ENCODE assay signal across 25 cellular contexts in the genomic region with DNA sequence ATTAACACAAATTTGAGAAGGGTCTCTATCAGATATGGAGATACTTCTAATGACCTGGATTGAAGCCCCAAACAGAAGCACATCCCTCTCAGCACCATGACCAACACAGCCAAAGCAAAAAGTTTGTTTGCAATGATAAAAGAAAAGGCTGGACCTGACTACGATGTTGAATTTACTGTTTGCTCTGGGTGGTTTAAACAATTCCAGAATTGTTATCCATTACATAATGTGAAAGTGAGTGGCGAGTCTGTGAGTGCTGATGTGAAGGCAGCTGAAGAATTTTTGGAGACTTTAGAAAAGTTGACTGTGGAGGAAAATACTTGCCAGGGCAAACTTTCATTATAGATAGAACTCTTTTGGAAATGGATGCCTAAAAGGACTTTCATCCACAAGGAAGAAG. TPM values are rescaled to one million over a fixed set of nuclear protein-coding genes. Genes with fewer than 3 reads are reported as not detected.
"Had no signal": no experiment of that assay in that cellular context is flagged by ENCODE, and none has a peak within 500 bp of the region (broad histone marks: within the 10 kb centered on the region; RNA-seq: fewer than 3 reads in every experiment).

No MANE protein-coding gene starts in this region.

- H3K27ac ChIP-seq: cardiac muscle cell, Peyer's patch had no signal

- H3K4me1 ChIP-seq: Peyer's patch had no signal

- FAIRE-seq: astrocyte, colon had no signal

- H3K9me3 ChIP-seq: Peyer's patch, SJSA1 had no signal

- ATAC-seq: activated CD8-positive, alpha-beta memory T cell treated with anti-CD3 and anti-CD28 coated beads, Interleukin-2, amount 10 ng/mL, durations not matched to agents 7 days and 5 days; activated T-cell treated with anti-CD3 and anti-CD28 coated beads, Interleukin-2, amount 50 U/mL, for 4 hours; WTC11 had no signal

- H3K36me3 ChIP-seq: cardiac muscle cell, Peyer's patch, SJSA1 had no signal

- H3K27me3 ChIP-seq: Peyer's patch, SJSA1 had no signal

- DNase-seq: activated CD4-positive, alpha-beta T cell treated with anti-CD3 and anti-CD28 coated beads for 48 hours; activated CD4-positive, alpha-beta T cell treated with anti-CD3 and anti-CD28 coated beads, Interleukin-2, amount 50 U/mL, for 48 hours; activated CD4-positive, CD25-positive, alpha-beta regulatory T cell treated with anti-CD3 and anti-CD28 coated beads, Interleukin-2, amount 50 U/mL, for 72 hours; activated CD8-positive, alpha-beta memory T cell treated with anti-CD3 and anti-CD28 coated beads, Interleukin-2, amount 10 ng/mL, durations not matched to agents 7 days and 5 days; activated effector memory CD4-positive, alpha-beta T cell treated with anti-CD3 and anti-CD28 coated beads, Interleukin-2, amount 50 U/mL, for 16 hours; activated naive CD4-positive, alpha-beta T cell treated with Interleukin-2 at 50 U/mL for 16 hours; activated T-cell treated with anti-CD3 and anti-CD28 coated beads, Interleukin-2, amount 50 U/mL, for 4 hours; amygdala; cerebellar nuclear complex; MM.1S; NCI-H1105 treated with DMSO at 0.1 percent for 48 hours; NCI-H1436 treated with DMSO at 0.1 percent for 48 hours; NCI-H187; NCI-H2081; NCI-H510A treated with DMSO at 0.1 percent for 48 hours; NCI-H69; NK-92 treated with Interleukin-12 subunit alpha and Interleukin-12 subunit beta, amount 100 ng/mL, for 24 hours; OCI-M1; Peyer's patch; SHP77 had no signal

- H3K4me3 ChIP-seq: cardiac muscle cell, Peyer's patch, SJSA1 had no signal

RNA-seq across cellular contexts. Expression of a gene that starts 17.4 kb away (rescaled TPM):
- total RNA-seq: activated T-cell treated with anti-CD3 and anti-CD28 coated beads, Interleukin-2, amount 50 U/mL, for 4 hours; cardiac muscle cell; Peyer's patch had no signal

RNA-seq across cellular contexts. Expression of a gene that starts 34.8 kb away (rescaled TPM):
- total RNA-seq: activated CD8-positive, alpha-beta memory T cell treated with anti-CD3 and anti-CD28 coated beads, Interleukin-2, amount 10 ng/mL, durations not matched to agents 7 days and 5 days; activated T-cell treated with anti-CD3 and anti-CD28 coated beads, Interleukin-2, amount 50 U/mL, for 4 hours; cardiac muscle cell; Peyer's patch; WTC11 had no signal
- polyA plus RNA-seq: cardiac muscle cell had no signal
